ENCODE assay signal across 8 cellular contexts in the genomic region with DNA sequence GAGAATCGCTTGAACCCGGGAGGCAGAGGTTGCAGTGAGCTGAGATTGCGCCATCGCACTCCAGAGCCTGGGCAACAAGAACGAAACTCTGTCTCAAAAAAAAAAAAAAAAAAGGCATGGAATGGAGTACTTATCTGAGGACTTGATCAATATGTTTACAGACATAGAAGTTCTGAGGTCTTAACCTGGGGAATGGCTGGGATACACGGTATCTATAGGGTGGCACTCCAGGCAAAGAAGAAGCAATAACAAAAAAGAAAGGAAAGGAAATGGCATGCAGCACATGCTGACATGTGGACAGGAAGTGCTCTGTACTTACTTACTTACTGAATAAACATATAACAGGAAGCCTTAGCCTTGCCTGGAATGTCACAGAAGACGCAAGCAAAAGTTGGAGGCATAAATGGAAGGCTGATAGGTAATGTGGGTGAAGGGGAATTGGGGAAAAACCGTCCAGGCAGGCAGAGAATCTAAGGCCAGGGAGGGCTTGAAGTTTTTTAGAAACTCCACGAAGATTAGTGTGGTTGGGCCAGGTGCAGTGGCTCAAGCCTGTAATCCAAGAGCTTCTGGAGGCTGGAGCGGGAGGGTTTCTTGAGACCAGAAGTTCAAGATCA. TPM values are rescaled to one million over a fixed set of nuclear protein-coding genes. Genes with fewer than 3 reads are reported as not detected.
DNase-seq lines count a peak whose midpoint lies in the region; ATAC-seq and TF ChIP-seq lines count a peak whose summit lies in the region.

No MANE protein-coding gene starts in this region.

- peak; percentile 29 for DNase-seq in LHCN-M2 (ENCODE audit: low read depth)
- DNase-seq in astrocyte of the spinal cord (ENCODE audit: low read depth, low spot score): peak; percentile 50
- no peak for DNase-seq in mucosa of descending colon

- ATAC-seq in mucosa of descending colon: peak; percentile 77
- no peak for ATAC-seq in GM18520 (IDR thresholded peaks at IDR 0.05; ENCODE audit: unreplicated experiment)
- ATAC-seq in HG03354 (IDR thresholded peaks at IDR 0.05; ENCODE audit: poor library complexity, severe bottlenecking, unreplicated experiment): no peak
- ATAC-seq in GM18519 (IDR thresholded peaks at IDR 0.05; ENCODE audit: low FRiP score, unreplicated experiment): no peak
- no peak for ATAC-seq in HG03025 (IDR thresholded peaks at IDR 0.05; ENCODE audit: low FRiP score, unreplicated experiment)

- intact Hi-C loops in mucosa of descending colon (cut with DNase I, micrococcal nuclease): no loop called here

- H3K9me3 ChIP-seq in mucosa of descending colon: no peaks in the 10 kb centered on the region

- in situ Hi-C loops in astrocyte of the spinal cord (cut with HindIII; ENCODE audit: low sequenced_read_pairs): no loop called here

- H3K79me2 ChIP-seq in ACC112 (ENCODE audit: control insufficient read depth, insufficient read depth, low read length, unreplicated experiment): no peaks in the 10 kb centered on the region

- H3K36me3 ChIP-seq in ACC112 (ENCODE audit: insufficient read depth, low read length) (no peaks in the 10 kb centered on the region), mucosa of descending colon (ENCODE audit: low read depth) (no peaks in the 10 kb centered on the region)

- H3K4me1 ChIP-seq in ACC112 (ENCODE audit: control insufficient read depth, insufficient read depth, low read length, unreplicated experiment) (peaks cover 8% of the 10 kb centered on the region), mucosa of descending colon (ENCODE audit: low read depth) (no peaks in the 10 kb centered on the region)

- H3K27me3 ChIP-seq in ACC112 (ENCODE audit: insufficient read depth, low read length): no peaks in the 10 kb centered on the region

- peak overlapping the region; percentile 87 for H2AFZ ChIP-seq in ACC112 (ENCODE audit: low read length, unreplicated experiment)

- TF ChIP-seq CTCF in astrocyte of the spinal cord (IDR thresholded peaks at IDR 0.05; ENCODE audit: low read depth, low read length) (no peak), mucosa of descending colon (IDR thresholded peaks at IDR 0.05) (no peak)

- peak overlapping the region; percentile 33 for H3K27ac ChIP-seq in ACC112 (ENCODE audit: low read depth, low read length)

- H3K4me3 ChIP-seq in ACC112 (ENCODE audit: low read depth, low read length) (peak overlapping the region; percentile 15; the same call in 1 of the 2 replicates), astrocyte of the spinal cord (ENCODE audit: low read depth, low read length) (no peak overlapping the region), mucosa of descending colon (no peak overlapping the region)

RNA-seq across cellular contexts. Expression of gene SPOP, which starts 10.1 kb away (rescaled TPM):
- total RNA-seq in LHCN-M2 (2014; rRNA removed): 32.0 and 32.7 TPM in 2 replicates
- 22.3 TPM for polyA plus RNA-seq in LHCN-M2 (2012)
- total RNA-seq in mucosa of descending colon: 100 to 1,000 TPM in 1 of 3 donors, 10 to 100 TPM in 2; 47.6 to 213 (median 56.2) TPM

RNA-seq across cellular contexts. Expression of gene SLC35B1, which starts 19.8 kb away (rescaled TPM):
- 73.8 and 108 TPM in 2 replicates for total RNA-seq in LHCN-M2 (2014; rRNA removed)
- 70.8 TPM for polyA plus RNA-seq in LHCN-M2 (2012)
- 10 to 100 TPM; 31.7 to 60.3 (median 41.5) TPM for total RNA-seq in mucosa of descending colon

Comparison
In these comparisons a context has a peak if more than half of its experiments do, and no peak if none do; other contexts are left out.
1. DNase-seq: peak in LHCN-M2 (single experiment) and astrocyte of the spinal cord (single experiment); none in mucosa of descending colon (0 of 3).